1 cellular context compared by ENCODE assay signal in the genomic region with DNA sequence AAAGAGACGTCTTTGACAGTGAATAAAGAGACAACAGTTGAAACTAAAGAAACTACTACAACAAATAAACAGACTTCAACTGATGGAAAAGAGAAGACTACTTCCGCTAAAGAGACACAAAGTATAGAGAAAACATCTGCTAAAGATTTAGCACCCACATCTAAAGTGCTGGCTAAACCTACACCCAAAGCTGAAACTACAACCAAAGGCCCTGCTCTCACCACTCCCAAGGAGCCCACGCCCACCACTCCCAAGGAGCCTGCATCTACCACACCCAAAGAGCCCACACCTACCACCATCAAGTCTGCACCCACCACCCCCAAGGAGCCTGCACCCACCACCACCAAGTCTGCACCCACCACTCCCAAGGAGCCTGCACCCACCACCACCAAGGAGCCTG.
TF ChIP-seq lines count a peak whose summit lies in the region.

No MANE protein-coding gene starts in this region.

TF ChIP-seq in HEK293, 187 proteins besides CTCF, POLR2A, EP300 and RAD21:
- TF ChIP-seq, protein P1, sequence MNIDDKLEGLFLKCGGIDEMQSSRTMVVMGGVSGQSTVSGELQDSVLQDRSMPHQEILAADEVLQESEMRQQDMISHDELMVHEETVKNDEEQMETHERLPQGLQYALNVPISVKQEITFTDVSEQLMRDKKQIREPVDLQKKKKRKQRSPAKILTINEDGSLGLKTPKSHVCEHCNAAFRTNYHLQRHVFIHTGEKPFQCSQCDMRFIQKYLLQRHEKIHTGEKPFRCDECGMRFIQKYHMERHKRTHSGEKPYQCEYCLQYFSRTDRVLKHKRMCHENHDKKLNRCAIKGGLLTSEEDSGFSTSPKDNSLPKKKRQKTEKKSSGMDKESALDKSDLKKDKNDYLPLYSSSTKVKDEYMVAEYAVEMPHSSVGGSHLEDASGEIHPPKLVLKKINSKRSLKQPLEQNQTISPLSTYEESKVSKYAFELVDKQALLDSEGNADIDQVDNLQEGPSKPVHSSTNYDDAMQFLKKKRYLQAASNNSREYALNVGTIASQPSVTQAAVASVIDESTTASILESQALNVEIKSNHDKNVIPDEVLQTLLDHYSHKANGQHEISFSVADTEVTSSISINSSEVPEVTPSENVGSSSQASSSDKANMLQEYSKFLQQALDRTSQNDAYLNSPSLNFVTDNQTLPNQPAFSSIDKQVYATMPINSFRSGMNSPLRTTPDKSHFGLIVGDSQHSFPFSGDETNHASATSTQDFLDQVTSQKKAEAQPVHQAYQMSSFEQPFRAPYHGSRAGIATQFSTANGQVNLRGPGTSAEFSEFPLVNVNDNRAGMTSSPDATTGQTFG (tag by site-specific recombination; IDR thresholded peaks at IDR 0.05; ENCODE audit: borderline replicate concordance): no peak
- TF ChIP-seq KLF7 (tag by site-specific recombination; IDR thresholded peaks at IDR 0.05; ENCODE audit: borderline replicate concordance): no peak
- no peak for TF ChIP-seq SCRT1 (tag by site-specific recombination; IDR thresholded peaks at IDR 0.05; ENCODE audit: borderline replicate concordance)
- no peak for TF ChIP-seq ZNF132 (tag by site-specific recombination; IDR thresholded peaks at IDR 0.05; ENCODE audit: borderline replicate concordance)
- peak; percentile 87 for TF ChIP-seq KLF1 (tag by site-specific recombination; IDR thresholded peaks at IDR 0.05)
- no peak for TF ChIP-seq ZNF585B (tag by site-specific recombination; IDR thresholded peaks at IDR 0.05)
- TF ChIP-seq ZNF785 (tag by site-specific recombination; IDR thresholded peaks at IDR 0.05): no peak
- no peak for TF ChIP-seq ZNF155 (tag by site-specific recombination; IDR thresholded peaks at IDR 0.05)
- TF ChIP-seq EGR2 (tag by site-specific recombination; IDR thresholded peaks at IDR 0.05; ENCODE audit: low read depth): 0 out of 2 replicates have a peak, but pooled peaks have one; percentile 11
- TF ChIP-seq ZNF202 (tag by site-specific recombination; IDR thresholded peaks at IDR 0.05; ENCODE audit: borderline replicate concordance): no peak
- TF ChIP-seq ZEB2 (tag by site-specific recombination; IDR thresholded peaks at IDR 0.05): no peak
